ENCODE assay signal across 33 cellular contexts in the genomic region with DNA sequence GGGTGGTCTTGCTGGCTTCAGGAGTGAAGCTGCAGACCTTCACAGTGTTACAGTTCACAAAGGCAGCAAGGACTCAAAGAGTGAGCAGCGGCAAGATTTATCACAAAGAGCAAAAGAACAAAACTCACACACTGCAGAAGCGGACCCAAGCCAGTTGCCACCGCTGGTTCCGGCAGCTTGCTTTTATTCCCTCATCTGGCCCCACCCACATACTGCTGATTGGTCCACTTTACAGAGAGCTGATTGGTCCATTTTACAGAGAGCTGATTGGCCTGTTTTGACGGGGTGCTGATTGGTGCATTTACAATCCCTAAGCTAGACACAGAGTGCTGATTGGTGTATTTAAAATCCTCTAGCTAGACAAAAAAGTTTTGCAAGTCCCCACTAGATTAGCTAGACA.
"Had no signal": no experiment of that assay in that cellular context is flagged by ENCODE, and none has a peak within 500 bp of the region (broad histone marks: within the 10 kb centered on the region; RNA-seq: fewer than 3 reads in every experiment).

No MANE protein-coding gene starts in this region.

- FAIRE-seq: islet of Langerhans, kidney, urothelium cell line had no signal

- H3K27ac ChIP-seq: heart left ventricle, left lung, lower lobe of right lung, neutrophil, right atrium auricular region, right lobe of liver, thyroid gland, transverse colon, upper lobe of right lung had no signal

- H3K4me1 Mint-ChIP-seq: immature natural killer cell; stimulated activated memory B cell treated with anti-CD40 and anti-IgM and Interleukin-4, amounts not matched to agents 10 μg/mL and 1 μg/mL and 100 μg/mL, for 72 hours; stimulated activated naive CD8-positive, alpha-beta T cell treated with anti-CD3 and anti-CD28 coated beads, Interleukin-15, amount 100 ng/mL, for 72 hours had no signal

- H3K4me3 ChIP-seq: heart left ventricle, left lung, lower lobe of right lung, ovary, right atrium auricular region, right lobe of liver, smooth muscle cell, thyroid gland, transverse colon, upper lobe of right lung had no signal

- H3K9me3 ChIP-seq: heart left ventricle, left lung, lower lobe of right lung, neutrophil, ovary, right atrium auricular region, right lobe of liver, thyroid gland, transverse colon, upper lobe of right lung had no signal

- H3K4me3 Mint-ChIP-seq: immature natural killer cell; mesothelial cell of epicardium; naive B cell; natural killer cell treated with Interleukin-12 subunit alpha and Interleukin-12 subunit beta and Interleukin-15 and Interleukin-18, amount 100 ng/mL, for 72 hours; neural crest cell; stimulated activated memory B cell treated with anti-CD40 and anti-IgM and Interleukin-4, amounts not matched to agents 10 μg/mL and 1 μg/mL and 100 μg/mL, for 72 hours; stimulated activated naive CD8-positive, alpha-beta T cell treated with anti-CD3 and anti-CD28 coated beads, Interleukin-15, amount 100 ng/mL, for 72 hours had no signal

- H3K36me3 ChIP-seq: heart left ventricle, left lung, lower lobe of right lung, neutrophil, ovary, right atrium auricular region, right lobe of liver, thyroid gland, transverse colon, upper lobe of right lung had no signal

- ATAC-seq: heart left ventricle; left colon; left lung; lower lobe of right lung; right lobe of liver; stimulated activated memory B cell treated with anti-CD40 and anti-IgM and Interleukin-4, amounts not matched to agents 10 μg/mL and 1 μg/mL and 100 μg/mL, for 72 hours; stimulated activated naive CD8-positive, alpha-beta T cell treated with anti-CD3 and anti-CD28 coated beads, Interleukin-15, amount 100 ng/mL, for 72 hours; upper lobe of right lung had no signal

- H3K27me3 ChIP-seq: heart left ventricle, left lung, neutrophil, ovary, right atrium auricular region, right lobe of liver, thyroid gland, transverse colon, upper lobe of right lung had no signal

- H3K4me2 ChIP-seq: smooth muscle cell had no signal

- DNase-seq: heart left ventricle; hypothalamus; immature natural killer cell; kidney; left colon; lower lobe of right lung; mammary epithelial cell; mesendoderm; naive B cell; occipital lobe; right lobe of liver; stimulated activated CD4-positive, alpha-beta T cell treated with anti-CD3 and anti-CD28 coated beads, Interleukin-1b, Interleukin-23, amount 100 ng/mL, for 48 hours; stimulated activated CD4-positive, alpha-beta T cell treated with anti-CD3 and anti-CD28 coated beads, Interleukin-2, amount 100 ng/mL, for 48 hours; stimulated activated CD4-positive, alpha-beta T cell treated with anti-CD3 and anti-CD28 coated beads, Interleukin-4, amount 100 ng/mL, for 4 hours; stimulated activated CD8-positive, alpha-beta memory T cell treated with anti-CD3 and anti-CD28 coated beads, Interleukin-4, amount 100 ng/mL, for 48 hours; stimulated activated naive CD4-positive, alpha-beta T cell treated with Interleukin-2 at 50 U/mL for 16 hours; stimulated activated naive CD8-positive, alpha-beta T cell treated with anti-CD3 and anti-CD28 coated beads, Interleukin-15, amount 100 ng/mL, for 72 hours; substantia nigra; thyroid gland; transverse colon; upper lobe of right lung had no signal

- H3K4me1 ChIP-seq: heart left ventricle, left lung, lower lobe of right lung, right atrium auricular region, right lobe of liver, transverse colon, upper lobe of right lung had no signal

- H3K27me3 Mint-ChIP-seq: progenitor cell of endocrine pancreas; stimulated activated memory B cell treated with anti-CD40 and anti-IgM and Interleukin-4, amounts not matched to agents 10 μg/mL and 1 μg/mL and 100 μg/mL, for 72 hours had no signal

- H3K9me3 Mint-ChIP-seq: naive B cell; natural killer cell treated with Interleukin-12 subunit alpha and Interleukin-12 subunit beta and Interleukin-15 and Interleukin-18, amount 100 ng/mL, for 72 hours; stimulated activated memory B cell treated with anti-CD40 and anti-IgM and Interleukin-4, amounts not matched to agents 10 μg/mL and 1 μg/mL and 100 μg/mL, for 72 hours; stimulated activated naive CD8-positive, alpha-beta T cell treated with anti-CD3 and anti-CD28 coated beads, Interleukin-15, amount 100 ng/mL, for 72 hours had no signal

- H3K36me3 Mint-ChIP-seq: immature natural killer cell; mesothelial cell of epicardium; naive B cell; natural killer cell treated with Interleukin-12 subunit alpha and Interleukin-12 subunit beta and Interleukin-15 and Interleukin-18, amount 100 ng/mL, for 72 hours; stimulated activated memory B cell treated with anti-CD40 and anti-IgM and Interleukin-4, amounts not matched to agents 10 μg/mL and 1 μg/mL and 100 μg/mL, for 72 hours had no signal

- H3K27ac Mint-ChIP-seq: immature natural killer cell; mesothelial cell of epicardium; naive B cell; natural killer cell treated with Interleukin-12 subunit alpha and Interleukin-12 subunit beta and Interleukin-15 and Interleukin-18, amount 100 ng/mL, for 72 hours; progenitor cell of endocrine pancreas; stimulated activated memory B cell treated with anti-CD40 and anti-IgM and Interleukin-4, amounts not matched to agents 10 μg/mL and 1 μg/mL and 100 μg/mL, for 72 hours; stimulated activated naive CD8-positive, alpha-beta T cell treated with anti-CD3 and anti-CD28 coated beads, Interleukin-15, amount 100 ng/mL, for 72 hours had no signal
